ENCODE assay signal across 8 cellular contexts in the genomic region with DNA sequence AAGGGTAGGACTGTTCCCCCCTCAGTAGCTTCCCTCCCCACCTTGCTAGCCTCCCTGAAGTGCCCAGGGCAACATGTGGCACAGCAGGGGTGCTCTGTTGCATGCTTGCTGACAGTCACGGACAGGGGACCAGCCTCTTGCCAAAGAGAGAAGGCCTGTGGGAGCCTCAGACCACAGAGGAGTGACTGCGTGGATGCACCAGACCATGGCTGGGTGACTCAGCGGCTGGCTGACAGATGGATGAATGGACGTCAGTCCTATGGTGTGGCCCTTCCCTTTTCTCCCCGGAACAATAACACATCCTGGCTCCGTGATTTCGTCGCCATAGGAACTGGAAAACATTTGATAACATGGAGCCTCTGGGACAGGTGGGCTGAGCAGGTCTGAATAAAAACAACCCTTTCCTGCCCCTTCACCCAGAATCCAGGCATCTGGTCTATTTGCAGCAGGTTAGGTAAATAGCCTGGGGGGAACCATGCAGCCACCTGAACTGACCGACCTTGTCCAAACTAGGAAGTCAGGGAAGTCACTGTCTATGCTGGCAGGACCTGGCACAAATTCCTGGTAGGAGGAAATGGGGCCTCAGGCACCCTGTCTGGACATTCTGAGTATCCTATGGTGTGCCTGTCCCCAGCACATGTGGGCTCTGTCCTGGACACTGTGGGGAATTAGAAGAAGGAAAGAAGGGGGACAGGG. TPM values are rescaled to one million over a fixed set of nuclear protein-coding genes. Genes with fewer than 3 reads are reported as not detected.
A peak's percentile ranks its signal among the peaks of the same experiment; 100 is the strongest.
DNase-seq lines count a peak whose midpoint lies in the region; ATAC-seq and TF ChIP-seq lines count a peak whose summit lies in the region.

No MANE protein-coding gene starts in this region.

- H3K36me3 ChIP-seq in adrenal gland (replicated peaks in 1 of 2): no peaks in the 10 kb centered on the region

- no peak for ATAC-seq in HG03039 (IDR thresholded peaks at IDR 0.05; ENCODE audit: unreplicated experiment)

- H3K9me3 ChIP-seq in adrenal gland (replicated peaks in 1 of 3): no peaks in the 10 kb centered on the region

- 65 to 74% (median 68%) methylated on average over 6 to 9 of the region's 9 CpGs for WGBS in adrenal gland, 4 donors

- no peak for TF ChIP-seq CTCF in adrenal gland (IDR thresholded peaks at IDR 0.05)

- no peak overlapping the region for H3K27ac ChIP-seq in adrenal gland

- no peaks in the 10 kb centered on the region for H3K27me3 ChIP-seq in adrenal gland

- no peak overlapping the region for H3K4me3 ChIP-seq in adrenal gland

- H3K4me1 ChIP-seq in adrenal gland (replicated peaks in 1 of 2): no peaks in the 10 kb centered on the region

- intact Hi-C loops in adrenal gland (cut with DNase I): no loop called here

- TF ChIP-seq POLR2A in adrenal gland (IDR thresholded peaks at IDR 0.05): no peak

- DNase-seq in NK-92 treated with Interleukin-12 subunit alpha and Interleukin-12 subunit beta, amount 100 ng/mL, for 24 hours (lab: John Stamatoyannopoulos, UW): peak; percentile 15
- DNase-seq in NK-92 (lab: John Stamatoyannopoulos, UW; ENCODE audit: unreplicated experiment): no peak
- DNase-seq in NCI-H2029 treated with DMSO at 0.1 percent for 48 hours (lab: John Stamatoyannopoulos, UW): peak; percentile 46
- peak in 6 of 7 donors; percentile 49 to 83 (median 62) for DNase-seq in adrenal gland
- DNase-seq in islet precursor cell: peak; percentile 98
- DNase-seq in D341Med (ENCODE audit: low spot score): no peak
- DNase-seq in activated CD4-positive, alpha-beta T cell treated with anti-CD3 and anti-CD28 coated beads for 48 hours: no peak

RNA-seq across cellular contexts. Expression of gene NENF, which starts 53.3 kb away (rescaled TPM):
- 100 to 1,000 TPM in 2 of 8 donors, 10 to 100 TPM in 6; 57.4 to 226 (median 82.2) TPM for total RNA-seq in adrenal gland
- polyA plus RNA-seq in adrenal gland: 100 to 1,000 TPM in 2 of 3 donors, 10 to 100 TPM in 1; 47.3 to 165 (median 103) TPM

Comparison
In these comparisons a context has a peak if more than half of its experiments do, and no peak if none do; other contexts are left out.
1. DNase-seq: peak in NK-92 treated with Interleukin-12 subunit alpha and Interleukin-12 subunit beta, amount 100 ng/mL, for 24 hours (single experiment), NCI-H2029 treated with DMSO at 0.1 percent for 48 hours (single experiment), adrenal gland (6 of 7) and islet precursor cell (single experiment); none in NK-92 (single experiment), D341Med (single experiment) and activated CD4-positive, alpha-beta T cell treated with anti-CD3 and anti-CD28 coated beads for 48 hours (single experiment).